Comparison of ENCODE assay signal across 1 cellular context in genomic region chr1:86370627-86371026, GRCh38.
TF ChIP-seq lines count a peak whose summit lies in the region.

No MANE protein-coding gene starts in this region.

TF ChIP-seq in SK-N-SH, 30 proteins besides CTCF, POLR2A, EP300 and RAD21 (continued from another document):
- TF ChIP-seq ZBTB33 (IDR thresholded peaks at IDR 0.05; ENCODE audit: borderline replicate concordance, low read depth) = no peak
- no peak for TF ChIP-seq POLR2AphosphoS5 (IDR thresholded peaks at IDR 0.05; ENCODE audit: low read depth, low read length)
- no peak for TF ChIP-seq JUND (IDR thresholded peaks at IDR 0.05)
- no peak for TF ChIP-seq RCOR1 (IDR thresholded peaks at IDR 0.05; ENCODE audit: low read length)
- TF ChIP-seq MAX (IDR thresholded peaks at IDR 0.05; ENCODE audit: low read depth) = no peak
